In the genomic region with DNA sequence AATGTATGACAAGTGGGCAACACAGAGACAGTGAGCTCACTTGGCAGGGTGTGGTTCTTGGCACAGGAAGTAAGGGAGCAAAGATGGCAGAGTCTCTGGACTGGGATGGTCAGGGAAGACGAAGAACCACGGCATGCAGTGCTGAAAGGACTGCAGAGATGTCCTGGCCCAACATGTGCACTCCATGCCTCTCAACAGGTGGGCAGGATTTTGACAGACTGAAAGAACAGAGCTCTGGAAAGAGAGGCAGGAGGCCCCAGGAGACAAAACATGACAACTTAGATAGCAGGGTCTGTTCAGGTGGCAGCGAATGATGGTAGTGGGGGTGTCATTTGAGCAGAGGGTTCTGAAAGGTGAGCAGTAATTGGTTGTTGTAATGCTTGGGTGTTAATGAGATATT, we compare ENCODE assay signal across 29 cellular contexts.
"Had no signal": no experiment of that assay in that cellular context is flagged by ENCODE, and none has a peak within 500 bp of the region (broad histone marks: within the 10 kb centered on the region; RNA-seq: fewer than 3 reads in every experiment).

No MANE protein-coding gene starts in this region.

- DNase-seq: hippocampal formation; kidney; left colon; left lung; mesendoderm; naive B cell; natural killer cell; nephron progenitor cell; nucleus accumbens; pancreas; posterior cingulate gyrus; retina; right cardiac atrium; stimulated activated CD4-positive, alpha-beta T cell treated with anti-CD3 and anti-CD28 coated beads, Interleukin-12 subunit alpha, Interleukin-12 subunit beta, amount 100 ng/mL, for 4 hours; stimulated activated CD4-positive, alpha-beta T cell treated with anti-CD3 and anti-CD28 coated beads, Interleukin-15, amount 100 ng/mL, for 24 hours; stimulated activated CD4-positive, alpha-beta T cell treated with anti-CD3 and anti-CD28 coated beads, Interleukin-4, amount 100 ng/mL, for 24 hours; stimulated activated naive CD4-positive, alpha-beta T cell; tibial artery; trophoblast cell; upper lobe of right lung had no signal

- H3K4me1 ChIP-seq: left lung, pancreas, suprapubic skin, upper lobe of right lung had no signal

- H3K27me3 ChIP-seq: left lung, pancreas, suprapubic skin, tibial artery, upper lobe of right lung had no signal

- H3K4me3 ChIP-seq: left lung, lung, pancreas, prostate gland, skin epidermis, suprapubic skin, thoracic aorta, tibial artery, upper lobe of right lung had no signal

- H3K4me1 Mint-ChIP-seq: naive B cell; natural killer cell; stimulated activated effector memory CD8-positive, alpha-beta T cell treated with anti-CD3 and anti-CD28 coated beads, Interleukin-12 subunit alpha, Interleukin-12 subunit beta, amount 100 ng/mL, for 72 hours had no signal

- H3K36me3 ChIP-seq: left lung, pancreas, prostate gland, suprapubic skin, thoracic aorta, tibial artery, upper lobe of right lung had no signal

- H3K4me3 Mint-ChIP-seq: mesothelial cell of epicardium; naive B cell; natural killer cell; nephron progenitor cell; stimulated activated effector memory CD8-positive, alpha-beta T cell treated with anti-CD3 and anti-CD28 coated beads, Interleukin-12 subunit alpha, Interleukin-12 subunit beta, amount 100 ng/mL, for 72 hours; stimulated activated naive CD8-positive, alpha-beta T cell treated with anti-CD3 and anti-CD28 coated beads, Interleukin-15, Interleukin-2, amounts not matched to agents 100 ng/mL and 50 ng/mL, for 24 hours had no signal

- H3K9me3 Mint-ChIP-seq: mesothelial cell of epicardium; nephron progenitor cell; stimulated activated effector memory CD8-positive, alpha-beta T cell treated with anti-CD3 and anti-CD28 coated beads, Interleukin-12 subunit alpha, Interleukin-12 subunit beta, amount 100 ng/mL, for 72 hours; stimulated activated naive CD8-positive, alpha-beta T cell treated with anti-CD3 and anti-CD28 coated beads, Interleukin-15, Interleukin-2, amounts not matched to agents 100 ng/mL and 50 ng/mL, for 24 hours had no signal

- H3K36me3 Mint-ChIP-seq: mesothelial cell of epicardium; naive B cell; natural killer cell; stimulated activated effector memory CD8-positive, alpha-beta T cell treated with anti-CD3 and anti-CD28 coated beads, Interleukin-12 subunit alpha, Interleukin-12 subunit beta, amount 100 ng/mL, for 72 hours had no signal

- H3K27ac Mint-ChIP-seq: mesothelial cell of epicardium; naive B cell; natural killer cell; nephron progenitor cell; stimulated activated effector memory CD8-positive, alpha-beta T cell treated with anti-CD3 and anti-CD28 coated beads, Interleukin-12 subunit alpha, Interleukin-12 subunit beta, amount 100 ng/mL, for 72 hours; stimulated activated naive CD8-positive, alpha-beta T cell treated with anti-CD3 and anti-CD28 coated beads, Interleukin-15, Interleukin-2, amounts not matched to agents 100 ng/mL and 50 ng/mL, for 24 hours had no signal

- H3K27ac ChIP-seq: left lung, pancreas, prostate gland, skin epidermis, suprapubic skin, thoracic aorta, tibial artery, upper lobe of right lung had no signal

- H3K9me3 ChIP-seq: left lung, pancreas, prostate gland, suprapubic skin, thoracic aorta, tibial artery, upper lobe of right lung had no signal

- ATAC-seq: left colon; left lung; natural killer cell; pancreas; right cardiac atrium; sciatic nerve; stimulated activated effector memory CD8-positive, alpha-beta T cell treated with anti-CD3 and anti-CD28 coated beads, Interleukin-12 subunit alpha, Interleukin-12 subunit beta, amount 100 ng/mL, for 72 hours; upper lobe of right lung had no signal
